In genomic region chr7:90958669-90959068, GRCh38 we compare ENCODE assay signal across 15 cellular contexts.
DNase-seq lines count a peak whose midpoint lies in the region; ATAC-seq and TF ChIP-seq lines count a peak whose summit lies in the region.
"Had no signal": no experiment of that assay in that cellular context is flagged by ENCODE, and none has a peak within 500 bp of the region (broad histone marks: within the 10 kb centered on the region; RNA-seq: fewer than 3 reads in every experiment).

No MANE protein-coding gene starts in this region.

- H3K36me3 Mint-ChIP-seq in activated T-cell treated with anti-CD3 and anti-CD28 coated beads, Interleukin-2, amount 50 U/mL, for 72 hours (ENCODE audit: insufficient read depth in 2 of 2): no peaks in the 10 kb centered on the region

- H3K9ac ChIP-seq in adipocyte (ENCODE audit: low read length): peak overlapping the region; percentile 27
- H3K9ac ChIP-seq: BLaER1 treated with 17β-estradiol and CSF1 and Interleukin-3, amounts not matched to agents 10 nM and 100 nM had no signal

- no peaks in the 10 kb centered on the region for H3K9me3 ChIP-seq in adipocyte (ENCODE audit: control insufficient read depth, low read length)
- H3K9me3 ChIP-seq: BLaER1 treated with 17β-estradiol and CSF1 and Interleukin-3, amounts not matched to agents 10 nM and 100 nM; HAP-1; psoas muscle had no signal

- DNase-seq in EL: peak; percentile 46
- DNase-seq in adipocyte (ENCODE audit: low read depth): peak; percentile 78
- peak; percentile 13 to 57 for DNase-seq in foreskin fibroblast
- DNase-seq in activated T-cell treated with anti-CD3 and anti-CD28 coated beads, Interleukin-2, amount 50 U/mL, for 72 hours: no peak
- DNase-seq in SHP77 treated with DMSO at 0.1 percent for 48 hours (lab: John Stamatoyannopoulos, UW): no peak
- DNase-seq: activated CD4-positive, alpha-beta T cell treated with anti-CD3 and anti-CD28 coated beads, Interleukin-2, amount 50 U/mL, for 48 hours; psoas muscle; T-helper 9 cell had no signal

- no peaks in the 10 kb centered on the region for H3K79me2 ChIP-seq in ACC112 (ENCODE audit: control insufficient read depth, insufficient read depth, low read length, unreplicated experiment)

- peaks cover 7% of the 10 kb centered on the region for H3K4me1 Mint-ChIP-seq in activated T-cell treated with anti-CD3 and anti-CD28 coated beads, Interleukin-2, amount 50 U/mL, for 72 hours (ENCODE audit: low read depth)
- H3K4me1 Mint-ChIP-seq: activated T-helper 17 cell treated with anti-CD3 and anti-CD28 coated beads, Interleukin-2, amount 50 U/mL, for 72 hours had no signal

- no peak for ATAC-seq in HG03354 (IDR thresholded peaks at IDR 0.05; ENCODE audit: poor library complexity, severe bottlenecking, unreplicated experiment)
- no peak for ATAC-seq in activated T-cell treated with anti-CD3 and anti-CD28 coated beads, Interleukin-2, amount 50 U/mL, for 72 hours (replicated peaks in 1 of 2)
- no peak for ATAC-seq in GM21723 (IDR thresholded peaks at IDR 0.05; ENCODE audit: unreplicated experiment)
- ATAC-seq: activated T-helper 17 cell treated with anti-CD3 and anti-CD28 coated beads, Interleukin-2, amount 50 U/mL, for 72 hours; psoas muscle had no signal

- peaks cover 6% of the 10 kb centered on the region for H3K27me3 Mint-ChIP-seq in activated T-cell treated with anti-CD3 and anti-CD28 coated beads, Interleukin-2, amount 50 U/mL, for 72 hours (ENCODE audit: low read depth)
- H3K27me3 Mint-ChIP-seq: activated T-helper 17 cell treated with anti-CD3 and anti-CD28 coated beads, Interleukin-2, amount 50 U/mL, for 72 hours; stimulated activated naive CD8-positive, alpha-beta T cell treated with anti-CD3 and anti-CD28 coated beads, Interleukin-15, Interleukin-2, amounts not matched to agents 100 ng/mL and 50 ng/mL, for 24 hours had no signal

- H3K4me3 ChIP-seq in ACC112 (ENCODE audit: low read depth, low read length) (no peak overlapping the region), adipocyte (ENCODE audit: low read length) (peak overlapping the region; percentile 56), foreskin fibroblast (ENCODE audit: low read depth in 1 of 2, low read length in 2 of 2) (no peak overlapping the region)
- H3K4me3 ChIP-seq: BLaER1 treated with 17β-estradiol and CSF1 and Interleukin-3, amounts not matched to agents 10 nM and 100 nM; HAP-1; psoas muscle had no signal

- no peak overlapping the region for H3K4me3 Mint-ChIP-seq in activated T-cell treated with anti-CD3 and anti-CD28 coated beads, Interleukin-2, amount 50 U/mL, for 72 hours
- H3K4me3 Mint-ChIP-seq: activated T-helper 17 cell treated with anti-CD3 and anti-CD28 coated beads, Interleukin-2, amount 50 U/mL, for 72 hours; stimulated activated naive CD8-positive, alpha-beta T cell treated with anti-CD3 and anti-CD28 coated beads, Interleukin-15, Interleukin-2, amounts not matched to agents 100 ng/mL and 50 ng/mL, for 24 hours had no signal

- H3K4me1 ChIP-seq in ACC112 (ENCODE audit: control insufficient read depth, insufficient read depth, low read length, unreplicated experiment): peaks cover 29% of the 10 kb centered on the region
- H3K4me1 ChIP-seq in adipocyte (ENCODE audit: control insufficient read depth, insufficient read depth, low read length): peaks cover 30% of the 10 kb centered on the region
- H3K4me1 ChIP-seq: BLaER1 treated with 17β-estradiol and CSF1 and Interleukin-3, amounts not matched to agents 10 nM and 100 nM had no signal

- H3K9me3 Mint-ChIP-seq in activated T-cell treated with anti-CD3 and anti-CD28 coated beads, Interleukin-2, amount 50 U/mL, for 72 hours: peaks cover 0 to 1% of the 10 kb centered on the region in 2 donors

- H3K27ac ChIP-seq in ACC112 (ENCODE audit: low read depth, low read length): peak overlapping the region; percentile 53
- H3K27ac ChIP-seq: BLaER1 treated with 17β-estradiol and CSF1 and Interleukin-3, amounts not matched to agents 10 nM and 100 nM; psoas muscle had no signal

- H3K27me3 ChIP-seq in ACC112 (ENCODE audit: insufficient read depth, low read length) (no peaks in the 10 kb centered on the region), adipocyte (replicated peaks; ENCODE audit: control insufficient read depth, insufficient read depth, low read length) (no peaks in the 10 kb centered on the region)
- H3K27me3 ChIP-seq: BLaER1 treated with 17β-estradiol and CSF1 and Interleukin-3, amounts not matched to agents 10 nM and 100 nM had no signal

- no peak for TF ChIP-seq CTCF in foreskin fibroblast (IDR thresholded peaks at IDR 0.05; ENCODE audit: low read depth, low read length)

- H3K36me3 ChIP-seq in ACC112 (ENCODE audit: insufficient read depth, low read length): peaks cover 5% of the 10 kb centered on the region; the same call in 1 of the 2 replicates
- H3K36me3 ChIP-seq in adipocyte (ENCODE audit: control insufficient read depth, insufficient read depth, low read length, severe bottlenecking): no peaks in the 10 kb centered on the region
- H3K36me3 ChIP-seq: HAP-1 had no signal

- H3K27ac Mint-ChIP-seq in activated T-cell treated with anti-CD3 and anti-CD28 coated beads, Interleukin-2, amount 50 U/mL, for 72 hours: no peak overlapping the region
- H3K27ac Mint-ChIP-seq: activated T-helper 17 cell treated with anti-CD3 and anti-CD28 coated beads, Interleukin-2, amount 50 U/mL, for 72 hours had no signal

- H2AFZ ChIP-seq in ACC112 (ENCODE audit: low read length, unreplicated experiment): no peak overlapping the region

Comparison
In these comparisons a context has a peak if more than half of its experiments do, and no peak if none do; other contexts are left out.
1. DNase-seq: peak in EL (single experiment), adipocyte (single experiment) and foreskin fibroblast (2 of 2); none in activated T-cell treated with anti-CD3 and anti-CD28 coated beads, Interleukin-2, amount 50 U/mL, for 72 hours (0 of 2) and SHP77 treated with DMSO at 0.1 percent for 48 hours (single experiment).